8 cellular contexts compared by ENCODE assay signal in the genomic region with DNA sequence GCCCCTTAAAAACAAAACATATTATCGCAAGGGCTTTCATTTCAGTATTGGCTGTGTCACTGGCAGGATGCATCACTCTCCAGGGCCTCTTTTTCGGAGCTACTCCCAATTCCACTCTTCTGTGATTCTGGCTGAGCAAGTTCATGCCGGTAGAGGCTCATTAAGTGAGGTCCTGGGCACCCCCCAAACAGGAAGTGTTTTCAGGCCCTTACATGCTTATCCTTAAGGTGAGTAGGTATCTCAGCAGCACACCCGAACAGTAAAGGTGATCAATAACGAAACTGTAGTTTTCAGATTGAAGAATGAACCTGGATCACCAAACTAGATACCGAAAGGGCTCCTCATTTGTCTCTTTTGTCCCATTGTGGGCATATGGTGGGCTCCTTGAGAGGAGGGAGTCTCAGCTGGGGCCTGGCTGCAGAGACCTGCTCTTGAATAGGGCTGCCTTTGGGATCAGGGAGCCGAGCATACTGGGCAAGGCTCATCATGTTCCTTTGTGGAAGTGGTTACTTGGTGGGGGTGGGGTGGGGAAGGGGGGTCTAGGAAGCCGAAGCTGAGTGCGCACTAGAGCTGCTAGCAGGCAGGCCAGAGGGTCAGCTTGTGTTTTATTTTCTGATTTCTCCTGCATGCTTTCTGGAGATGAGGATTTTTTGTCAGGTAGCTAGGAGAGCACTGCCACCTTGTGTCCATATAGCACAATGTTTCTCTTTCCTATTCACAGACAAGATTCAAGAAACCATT.
DNase-seq lines count a peak whose midpoint lies in the region; ATAC-seq and TF ChIP-seq lines count a peak whose summit lies in the region.

No MANE protein-coding gene starts in this region.

- H3K27ac ChIP-seq in SK-N-SH (ENCODE audit: low read depth in 2 of 2, low read length in 1 of 2) (peak overlapping the region in 1 of 2 experiments; percentile 25; a peak in 1 of 4 replicates), breast epithelium (peak overlapping the region in 1 of 2 donors; percentile 17), smooth muscle cell (ENCODE audit: low read depth) (no peak overlapping the region)

- intact Hi-C loops in breast epithelium (cut with DNase I; ENCODE audit: low total_unique reads), result loop anchor here (10.0 kb wide), 1 partner anchor 67 kb away; a partner anchor contains a TSS

- H3K79me2 ChIP-seq in SK-N-SH (ENCODE audit: insufficient read depth) (no peaks in the 10 kb centered on the region), smooth muscle cell (ENCODE audit: low read depth) (no peaks in the 10 kb centered on the region)

- WGBS in SK-N-SH (ENCODE audit: low lambda C conversion rate), result 60% methylated on average over 9 of the region's 9 CpGs
- 78% methylated on average over 9 of the region's 9 CpGs for WGBS in smooth muscle cell (ENCODE audit: low lambda C conversion rate)

- no peak overlapping the region for H3K4me3 Mint-ChIP-seq in immature natural killer cell

- no peak overlapping the region for H2AFZ ChIP-seq in SK-N-SH (ENCODE audit: low read depth)
- H2AFZ ChIP-seq in smooth muscle cell (ENCODE audit: low read depth), result no peak overlapping the region

- H3K9me2 ChIP-seq in SK-N-SH, result no peaks in the 10 kb centered on the region

- H3K4me3 ChIP-seq in NB4 (ENCODE audit: low read depth, low read length), result no peak overlapping the region
- H3K4me3 ChIP-seq in SK-N-SH (ENCODE audit: low read depth in 2 of 2, low read length in 1 of 2), result no peak overlapping the region
- no peak overlapping the region for H3K4me3 ChIP-seq in breast epithelium
- H3K4me3 ChIP-seq in smooth muscle cell, result no peak overlapping the region

- H3K27ac Mint-ChIP-seq in immature natural killer cell, result peak overlapping the region; percentile 23 to 51 (median 35)

- H3K36me3 ChIP-seq in SK-N-SH (replicated peaks in 1 of 2; ENCODE audit: control insufficient read depth in 1 of 2, insufficient read depth in 2 of 2, low read length in 1 of 2) (peaks cover 10 to 44% of the 10 kb centered on the region in 2 experiments), breast epithelium (no peaks in the 10 kb centered on the region), smooth muscle cell (ENCODE audit: low read depth) (no peaks in the 10 kb centered on the region)

- TF ChIP-seq RAD21 in SK-N-SH (IDR thresholded peaks at IDR 0.05; ENCODE audit: low read length), result peak; percentile 97

- TF ChIP-seq CTCF in NB4 (IDR thresholded peaks at IDR 0.05; ENCODE audit: low read depth, low read length), result peak; percentile 69
- peak; percentile 78 for TF ChIP-seq CTCF in SK-N-SH (IDR thresholded peaks at IDR 0.05)
- TF ChIP-seq CTCF in breast epithelium (IDR thresholded peaks at IDR 0.05), result peak; percentile 55 to 87 (median 72)
- TF ChIP-seq CTCF in smooth muscle cell (IDR thresholded peaks at IDR 0.05; ENCODE audit: borderline replicate concordance, insufficient read depth, poor library complexity, severe bottlenecking), result peak; percentile 64

- no peak overlapping the region for H3K4me2 ChIP-seq in SK-N-SH
- no peak overlapping the region for H3K4me2 ChIP-seq in smooth muscle cell

- POLR2A ChIA-PET in SK-N-SH (lab: Yijun Ruan, JAX), result interaction anchor here (1.9 kb wide), 1 partner anchor 66 kb away, joined by 11 read pairs; a partner anchor contains a TSS

- no peaks in the 10 kb centered on the region for H3K27me3 Mint-ChIP-seq in immature natural killer cell (ENCODE audit: low read depth in 3 of 3)

- no peaks in the 10 kb centered on the region for H3K27me3 ChIP-seq in SK-N-SH (ENCODE audit: insufficient read depth)
- H3K27me3 ChIP-seq in breast epithelium, result no peaks in the 10 kb centered on the region
- H3K27me3 ChIP-seq in smooth muscle cell (ENCODE audit: low read depth), result no peaks in the 10 kb centered on the region

- H4K20me1 ChIP-seq in SK-N-SH (ENCODE audit: insufficient read depth) (no peaks in the 10 kb centered on the region), smooth muscle cell (ENCODE audit: low read depth) (no peaks in the 10 kb centered on the region)

- peaks cover 5 to 29% (median 10%) of the 10 kb centered on the region in 3 donors for H3K36me3 Mint-ChIP-seq in immature natural killer cell

- no peaks in the 10 kb centered on the region; a peak in 1 of 4 replicates for H3K4me1 ChIP-seq in SK-N-SH (ENCODE audit: control insufficient read depth in 1 of 2, insufficient read depth in 2 of 2, low read depth in 1 of 2, low read length in 1 of 2)
- H3K4me1 ChIP-seq in breast epithelium, result no peaks in the 10 kb centered on the region
- H3K4me1 ChIP-seq in smooth muscle cell (ENCODE audit: low read depth), result peaks cover 15% of the 10 kb centered on the region

- TF ChIP-seq POLR2A in NB4 (IDR thresholded peaks at IDR 0.05; ENCODE audit: extremely low read depth, insufficient read length) (no peak), breast epithelium (IDR thresholded peaks at IDR 0.05) (no peak)

- TF ChIP-seq EP300 in SK-N-SH (IDR thresholded peaks at IDR 0.05; ENCODE audit: borderline replicate concordance in 1 of 2, low read depth in 1 of 2, low read length in 1 of 2), result no peak

- ATAC-seq in GM19438 (IDR thresholded peaks at IDR 0.05; ENCODE audit: low read depth, unreplicated experiment) (peak; percentile 46), HG03175 (IDR thresholded peaks at IDR 0.05; ENCODE audit: unreplicated experiment) (no peak)

- H3K9ac ChIP-seq in SK-N-SH, result no peak overlapping the region
- H3K9ac ChIP-seq in smooth muscle cell (ENCODE audit: low read depth), result no peak overlapping the region

- H3K4me1 Mint-ChIP-seq in immature natural killer cell, result no peaks in the 10 kb centered on the region

- H3K9me3 Mint-ChIP-seq in immature natural killer cell, result no peaks in the 10 kb centered on the region

- H3F3A ChIP-seq in SK-N-SH (replicated peaks; ENCODE audit: insufficient read depth) (no peaks in the 10 kb centered on the region), smooth muscle cell (ENCODE audit: low read depth) (no peaks in the 10 kb centered on the region)

- CTCF ChIA-PET in SK-N-SH (lab: Yijun Ruan, JAX), result interaction anchor here (0.6 to 7.0 kb wide), 31 partner anchors 9 to 432 kb away, joined by 3 to 115 read pairs (median 5); a partner anchor contains a TSS

- H3K9me3 ChIP-seq in SK-N-SH, result no peaks in the 10 kb centered on the region
- no peaks in the 10 kb centered on the region for H3K9me3 ChIP-seq in breast epithelium
- no peaks in the 10 kb centered on the region for H3K9me3 ChIP-seq in smooth muscle cell (replicated peaks; ENCODE audit: low read depth)

- peak; percentile 95 for DNase-seq in COLO829 (ENCODE audit: low spot score)
- DNase-seq in NB4 (ENCODE audit: low read depth), result peak; percentile 83
- peak; percentile 74 for DNase-seq in SK-N-SH
- DNase-seq in breast epithelium (ENCODE audit: low spot score in 2 of 2), result no peak
- peak; percentile 44 to 59 (median 50) for DNase-seq in immature natural killer cell
- DNase-seq in smooth muscle cell (lab: John Stamatoyannopoulos, UW; ENCODE audit: unreplicated experiment), result no peak

TF ChIP-seq in SK-N-SH, 30 proteins besides CTCF, POLR2A, EP300 and RAD21 (continues in another document):
- TF ChIP-seq EZH2phosphoT487 (IDR thresholded peaks at IDR 0.05; ENCODE audit: borderline replicate concordance, low read depth), result no peak
- TF ChIP-seq, protein P1, sequence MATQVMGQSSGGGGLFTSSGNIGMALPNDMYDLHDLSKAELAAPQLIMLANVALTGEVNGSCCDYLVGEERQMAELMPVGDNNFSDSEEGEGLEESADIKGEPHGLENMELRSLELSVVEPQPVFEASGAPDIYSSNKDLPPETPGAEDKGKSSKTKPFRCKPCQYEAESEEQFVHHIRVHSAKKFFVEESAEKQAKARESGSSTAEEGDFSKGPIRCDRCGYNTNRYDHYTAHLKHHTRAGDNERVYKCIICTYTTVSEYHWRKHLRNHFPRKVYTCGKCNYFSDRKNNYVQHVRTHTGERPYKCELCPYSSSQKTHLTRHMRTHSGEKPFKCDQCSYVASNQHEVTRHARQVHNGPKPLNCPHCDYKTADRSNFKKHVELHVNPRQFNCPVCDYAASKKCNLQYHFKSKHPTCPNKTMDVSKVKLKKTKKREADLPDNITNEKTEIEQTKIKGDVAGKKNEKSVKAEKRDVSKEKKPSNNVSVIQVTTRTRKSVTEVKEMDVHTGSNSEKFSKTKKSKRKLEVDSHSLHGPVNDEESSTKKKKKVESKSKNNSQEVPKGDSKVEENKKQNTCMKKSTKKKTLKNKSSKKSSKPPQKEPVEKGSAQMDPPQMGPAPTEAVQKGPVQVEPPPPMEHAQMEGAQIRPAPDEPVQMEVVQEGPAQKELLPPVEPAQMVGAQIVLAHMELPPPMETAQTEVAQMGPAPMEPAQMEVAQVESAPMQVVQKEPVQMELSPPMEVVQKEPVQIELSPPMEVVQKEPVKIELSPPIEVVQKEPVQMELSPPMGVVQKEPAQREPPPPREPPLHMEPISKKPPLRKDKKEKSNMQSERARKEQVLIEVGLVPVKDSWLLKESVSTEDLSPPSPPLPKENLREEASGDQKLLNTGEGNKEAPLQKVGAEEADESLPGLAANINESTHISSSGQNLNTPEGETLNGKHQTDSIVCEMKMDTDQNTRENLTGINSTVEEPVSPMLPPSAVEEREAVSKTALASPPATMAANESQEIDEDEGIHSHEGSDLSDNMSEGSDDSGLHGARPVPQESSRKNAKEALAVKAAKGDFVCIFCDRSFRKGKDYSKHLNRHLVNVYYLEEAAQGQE (IDR thresholded peaks at IDR 0.05; ENCODE audit: low read depth, low read length), result no peak
- TF ChIP-seq RXRA (IDR thresholded peaks at IDR 0.05; ENCODE audit: borderline replicate concordance, low read depth), result no peak
- TF ChIP-seq TEAD4 (IDR thresholded peaks at IDR 0.05; ENCODE audit: borderline replicate concordance, insufficient read depth), result no peak
- TF ChIP-seq NFIC (IDR thresholded peaks at IDR 0.05; ENCODE audit: borderline replicate concordance), result no peak
- peak; percentile 85 for TF ChIP-seq SMC3 (IDR thresholded peaks at IDR 0.05; ENCODE audit: low read depth, low read length)
- TF ChIP-seq, protein P2, sequence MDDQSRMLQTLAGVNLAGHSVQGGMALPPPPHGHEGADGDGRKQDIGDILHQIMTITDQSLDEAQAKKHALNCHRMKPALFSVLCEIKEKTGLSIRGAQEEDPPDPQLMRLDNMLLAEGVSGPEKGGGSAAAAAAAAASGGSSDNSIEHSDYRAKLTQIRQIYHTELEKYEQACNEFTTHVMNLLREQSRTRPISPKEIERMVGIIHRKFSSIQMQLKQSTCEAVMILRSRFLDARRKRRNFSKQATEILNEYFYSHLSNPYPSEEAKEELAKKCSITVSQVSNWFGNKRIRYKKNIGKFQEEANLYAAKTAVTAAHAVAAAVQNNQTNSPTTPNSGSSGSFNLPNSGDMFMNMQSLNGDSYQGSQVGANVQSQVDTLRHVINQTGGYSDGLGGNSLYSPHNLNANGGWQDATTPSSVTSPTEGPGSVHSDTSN (IDR thresholded peaks at IDR 0.05), result no peak
- TF ChIP-seq RFX5 (IDR thresholded peaks at IDR 0.05; ENCODE audit: low read length), result no peak
- TF ChIP-seq YY1 (IDR thresholded peaks at IDR 0.05; ENCODE audit: low read depth), result no peak
- TF ChIP-seq RCOR1 (IDR thresholded peaks at IDR 0.05; ENCODE audit: low read length), result no peak

Comparison
In these comparisons a context has a peak if more than half of its experiments do, and no peak if none do; other contexts are left out.
1. DNase-seq: peak in COLO829 (single experiment), NB4 (single experiment), SK-N-SH (single experiment) and immature natural killer cell (3 of 3); none in breast epithelium (0 of 2) and smooth muscle cell (single experiment).
2. Peak in every context shown above with its lines, with median percentiles within 50 percentile points of each other: CTCF ChIP-seq.